33 cellular contexts compared by ENCODE assay signal in the genomic region with DNA sequence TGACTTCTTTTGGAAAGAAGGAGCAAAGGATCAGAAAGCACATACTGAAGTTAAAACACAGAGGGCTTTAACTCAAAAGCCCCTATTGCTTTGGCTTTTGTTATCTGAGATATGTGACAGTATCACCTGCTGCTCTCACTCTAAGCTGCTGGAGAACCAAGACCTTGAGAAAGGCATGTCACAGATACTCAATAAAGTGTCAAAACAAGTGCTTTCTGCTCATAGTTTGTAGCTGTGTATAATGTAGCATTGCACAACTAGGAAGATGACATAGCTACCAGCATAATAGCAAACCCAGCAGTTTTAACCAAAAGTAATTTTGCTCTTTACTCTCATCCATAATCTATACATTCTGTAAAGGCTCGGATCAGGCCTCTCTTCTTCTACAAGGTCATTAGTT.
"Had no signal": no experiment of that assay in that cellular context is flagged by ENCODE, and none has a peak within 500 bp of the region (broad histone marks: within the 10 kb centered on the region; RNA-seq: fewer than 3 reads in every experiment).

No MANE protein-coding gene starts in this region.

- H3K27me3 ChIP-seq: MG63 had no signal

- DNase-seq: Karpas-422, Kasumi-1, MG63, MM.1S, MV-4-11, NCI-H1048, NCI-H1092, NCI-H1092 treated with DMSO at 0.1 percent for 48 hours, NCI-H1417, NCI-H1417 treated with DMSO at 0.1 percent for 48 hours, NCI-H1436, NCI-H1436 treated with DMSO at 0.1 percent for 48 hours, NCI-H146, NCI-H1694, NCI-H1694 treated with DMSO at 0.1 percent for 48 hours, NCI-H187, NCI-H187 treated with DMSO at 0.1 percent for 48 hours, NCI-H1930, NCI-H2029, NCI-H2029 treated with DMSO at 0.1 percent for 48 hours, NCI-H2081, NCI-H2081 treated with DMSO at 0.1 percent for 48 hours, NCI-H2107, NCI-H2171, NCI-H2171 treated with DMSO at 0.1 percent for 48 hours, NCI-H2227 treated with DMSO at 0.1 percent for 48 hours, NCI-H226, NCI-H345, NCI-H446, NCI-H446 treated with DMSO at 0.1 percent for 48 hours, NCI-H510A, NCI-H510A treated with DMSO at 0.1 percent for 48 hours, NCI-H524 had no signal

- H3K4me3 ChIP-seq: MG63 had no signal

- H3K9me3 ChIP-seq: MG63 had no signal

- H3K36me3 ChIP-seq: MG63 had no signal
